Comparison of ENCODE assay signal across 8 cellular contexts in the genomic region with DNA sequence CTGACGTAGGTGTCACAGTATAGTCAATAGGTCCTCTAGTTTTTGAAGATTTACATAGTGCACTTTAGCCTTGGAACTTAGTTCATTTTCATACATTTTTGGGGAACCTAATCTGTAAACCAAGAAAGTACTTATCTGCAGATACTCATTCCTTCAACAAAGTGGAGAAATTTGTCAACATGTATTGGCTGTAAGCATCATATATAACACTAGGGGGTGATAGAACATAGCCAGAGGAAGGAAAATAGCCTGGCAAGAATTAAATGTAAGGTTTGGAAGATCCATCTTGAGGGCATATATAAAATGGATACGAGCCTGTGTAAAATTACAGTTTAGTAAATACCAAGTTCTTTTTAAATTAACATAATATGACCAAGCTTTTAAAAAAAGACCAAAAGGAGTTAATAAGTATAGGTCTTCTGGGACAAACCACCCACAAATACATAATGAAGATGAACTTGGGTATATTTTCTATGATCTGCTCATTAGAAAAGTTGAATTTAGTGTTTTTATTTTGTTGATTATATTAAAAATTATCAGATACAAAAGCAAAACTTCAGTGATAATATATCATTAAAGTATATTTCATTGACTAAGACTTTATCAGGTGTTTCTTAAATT. TPM values are rescaled to one million over a fixed set of nuclear protein-coding genes. Genes with fewer than 3 reads are reported as not detected.
DNase-seq lines count a peak whose midpoint lies in the region; ATAC-seq, FAIRE-seq and TF ChIP-seq lines count a peak whose summit lies in the region.

No MANE protein-coding gene starts in this region.

- CTCF ChIA-PET in K562 (lab: Yijun Ruan, JAX; ENCODE audit: low intra/inter-chr PET ratio), result interaction anchor here (0.6 to 4.5 kb wide), 4 partner anchors 143 to 993 kb away, joined by 3 to 21 read pairs (median 7); no protein-coding TSS in a partner anchor

- no peak overlapping the region for H3K4me2 ChIP-seq in K562 (ENCODE audit: insufficient read depth, low read length)

- H3K4me1 ChIP-seq in K562 (replicated peaks in 1 of 2; ENCODE audit: control insufficient read depth in 2 of 2, insufficient read depth in 2 of 2, low read length in 2 of 2), result no peaks in the 10 kb centered on the region; a peak in 1 of 5 replicates

- ATAC-seq in GM18909 (IDR thresholded peaks at IDR 0.05; ENCODE audit: poor library complexity, unreplicated experiment) (peak; percentile 43), K562 (peak; percentile 79), left lobe of liver (peak; percentile 63), GM19452 (IDR thresholded peaks at IDR 0.05; ENCODE audit: unreplicated experiment) (no peak)

- BruUV-seq in K562 (replicated peaks; lab: Mats Ljungman, UMichigan), result no TSS peak

- no peaks in the 10 kb centered on the region for H3K9me1 ChIP-seq in K562 (ENCODE audit: control insufficient read depth, insufficient read depth, low read length)

- H3K36me3 ChIP-seq in K562 (ENCODE audit: control insufficient read depth, insufficient read depth, low read length), result no peaks in the 10 kb centered on the region

- no peaks in the 10 kb centered on the region; the same call in 1 of the 2 replicates for H4K20me1 ChIP-seq in K562 (replicated peaks; ENCODE audit: control insufficient read depth, insufficient read depth, low read length)

- TF ChIP-seq POLR2A in K562 (conservative IDR thresholded peaks at IDR 0.05), result no peak

- no peak overlapping the region for H3K27ac ChIP-seq in K562 (ENCODE audit: extremely low read depth, low read depth, low read length)

- POLR2A ChIA-PET in K562 (lab: Yijun Ruan, JAX), result interaction anchor here (0.7 to 3.0 kb wide), 2 partner anchors 10 to 82 kb away, joined by 4 to 11 read pairs; no protein-coding TSS in a partner anchor

- FAIRE-seq in K562 (lab: Jason Lieb, UNC), result peak; percentile 65

- TF ChIP-seq RAD21 in K562 (CRISPR knock-in tag; conservative IDR thresholded peaks at IDR 0.05 in 1 of 2, IDR thresholded peaks at IDR 0.05 in 1 of 2), result peak; percentile 91 to 92

- H3K27me3 ChIP-seq in K562 (ENCODE audit: control insufficient read depth in 2 of 2, insufficient read depth in 2 of 2, low read length in 2 of 2), result no peaks in the 10 kb centered on the region

- H3K9me3 ChIP-seq in K562 (replicated peaks; ENCODE audit: control insufficient read depth, insufficient read depth, low read depth, low read length), result no peaks in the 10 kb centered on the region

- no peak overlapping the region for H3K4me3 ChIP-seq in K562

- 28% methylated on average over 2 of the region's 2 CpGs for WGBS in K562 (ENCODE audit: insufficient coverage, low coverage, missing lambda C conversion rate)

- intact Hi-C loops in K562 (cut with micrococcal nuclease), result loop anchor here (5.0 kb wide), 1 partner anchor 295 kb away; no protein-coding TSS in a partner anchor

- H3K9ac ChIP-seq in K562 (ENCODE audit: insufficient read depth in 1 of 2, low read depth in 2 of 2, low read length in 2 of 2), result no peak overlapping the region

- no peak for TF ChIP-seq EP300 in K562 (IDR thresholded peaks at IDR 0.05; ENCODE audit: low read length)

- DNase-seq in ACHN (peak; percentile 60), NCI-H345 (lab: John Stamatoyannopoulos, UW) (peak; percentile 47), K562 (ENCODE audit: extremely low read depth in 1 of 4, low spot score in 3 of 4) (peak in 3 of 4 experiments; percentile 38 to 49 (median 46)), left lobe of liver (ENCODE audit: low spot score) (no peak), T-helper 1 cell (no peak)
- DNase-seq in activated T-cell treated with anti-CD3 and anti-CD28 coated beads, Interleukin-2, amount 50 U/mL, for 48 hours, result no peak

- peak in 2 of 3 experiments; percentile 54 to 71; a peak in 4 of 6 replicates for TF ChIP-seq CTCF in K562 (IDR thresholded peaks at IDR 0.05 in 2 of 3, conservative IDR thresholded peaks at IDR 0.05 in 1 of 3; ENCODE audit: insufficient read depth in 2 of 3, low read depth in 1 of 3, low read length in 3 of 3)

- in situ Hi-C loops in ACHN (cut with HindIII; ENCODE audit: low pct_ligation_motif_present, low pct_unique_long_range_greater_than_20kb, low sequenced_read_pairs) (no loop called here), K562 (cut with MboI) (loop anchor here (5.0 kb wide), 1 partner anchor 150 kb away; no protein-coding TSS in a partner anchor)

- H2AFZ ChIP-seq in K562 (ENCODE audit: low read depth, low read length), result no peak overlapping the region

- no peaks in the 10 kb centered on the region for H3K79me2 ChIP-seq in K562 (ENCODE audit: control insufficient read depth, insufficient read depth, low read length)

TF ChIP-seq in K562, 482 proteins besides CTCF, POLR2A, EP300 and RAD21:
- TF ChIP-seq CREM (IDR thresholded peaks at IDR 0.05; ENCODE audit: low read depth) (0 out of 2 replicates have a peak, but pooled peaks have one; percentile 20), ZKSCAN1 (IDR thresholded peaks at IDR 0.05; ENCODE audit: low read depth, low read length) (no peak), FOXK2 (conservative IDR thresholded peaks at IDR 0.05 in 1 of 2, IDR thresholded peaks at IDR 0.05 in 1 of 2; ENCODE audit: low read depth in 2 of 2) (peak; percentile 57 to 58; a peak in 3 of 4 replicates), ATF1 (CRISPR knock-in tag; IDR thresholded peaks at IDR 0.05) (no peak), ATF1 (tag; IDR thresholded peaks at IDR 0.05) (no peak), ZNF764 (CRISPR knock-in tag; IDR thresholded peaks at IDR 0.05; ENCODE audit: low read depth) (peak; percentile 72; the same call in 1 of the 2 replicates), FOXA3 (CRISPR knock-in tag; conservative IDR thresholded peaks at IDR 0.05 in 1 of 2, IDR thresholded peaks at IDR 0.05 in 1 of 2) (0 out of 4 replicates have a peak, but pooled peaks of 1 of the 2 experiments have one; percentile 30)
- TF ChIP-seq, protein P1, sequence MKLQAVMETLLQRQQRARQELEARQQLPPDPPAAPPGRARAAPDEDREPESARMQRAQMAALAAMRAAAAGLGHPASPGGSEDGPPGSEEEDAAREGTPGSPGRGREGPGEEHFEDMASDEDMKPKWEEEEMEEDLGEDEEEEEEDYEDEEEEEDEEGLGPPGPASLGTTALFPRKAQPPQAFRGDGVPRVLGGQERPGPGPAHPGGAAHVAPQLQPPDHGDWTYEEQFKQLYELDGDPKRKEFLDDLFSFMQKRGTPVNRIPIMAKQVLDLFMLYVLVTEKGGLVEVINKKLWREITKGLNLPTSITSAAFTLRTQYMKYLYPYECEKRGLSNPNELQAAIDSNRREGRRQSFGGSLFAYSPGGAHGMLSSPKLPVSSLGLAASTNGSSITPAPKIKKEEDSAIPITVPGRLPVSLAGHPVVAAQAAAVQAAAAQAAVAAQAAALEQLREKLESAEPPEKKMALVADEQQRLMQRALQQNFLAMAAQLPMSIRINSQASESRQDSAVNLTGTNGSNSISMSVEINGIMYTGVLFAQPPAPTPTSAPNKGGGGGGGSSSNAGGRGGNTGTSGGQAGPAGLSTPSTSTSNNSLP (IDR thresholded peaks at IDR 0.05; ENCODE audit: borderline replicate concordance, low read depth, low read length), result 0 out of 2 replicates have a peak, but pooled peaks have one; percentile 49
- TF ChIP-seq, protein P2, sequence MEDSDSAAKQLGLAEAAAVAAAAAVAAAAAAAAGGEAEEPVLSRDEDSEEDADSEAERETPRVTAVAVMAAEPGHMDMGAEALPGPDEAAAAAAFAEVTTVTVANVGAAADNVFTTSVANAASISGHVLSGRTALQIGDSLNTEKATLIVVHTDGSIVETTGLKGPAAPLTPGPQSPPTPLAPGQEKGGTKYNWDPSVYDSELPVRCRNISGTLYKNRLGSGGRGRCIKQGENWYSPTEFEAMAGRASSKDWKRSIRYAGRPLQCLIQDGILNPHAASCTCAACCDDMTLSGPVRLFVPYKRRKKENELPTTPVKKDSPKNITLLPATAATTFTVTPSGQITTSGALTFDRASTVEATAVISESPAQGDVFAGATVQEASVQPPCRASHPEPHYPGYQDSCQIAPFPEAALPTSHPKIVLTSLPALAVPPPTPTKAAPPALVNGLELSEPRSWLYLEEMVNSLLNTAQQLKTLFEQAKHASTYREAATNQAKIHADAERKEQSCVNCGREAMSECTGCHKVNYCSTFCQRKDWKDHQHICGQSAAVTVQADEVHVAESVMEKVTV (CRISPR knock-in tag; IDR thresholded peaks at IDR 0.05), result peak; percentile 88
TF ChIP-seq in K562: peak in this region for 6.

RNA-seq across cellular contexts. Expression of a gene that starts 18.2 kb away (rescaled TPM):
- total RNA-seq in K562 (2011; cell fraction: chromatin; rRNA removed; ENCODE audit: low replicate concordance), result 189 and 251 TPM in 2 replicates
- total RNA-seq in K562 (2011; cell fraction: nucleolus; rRNA removed), result 470 and 540 TPM in 2 replicates
- total RNA-seq in K562 (2011; cell fraction: nucleoplasm; rRNA removed), result 645 and 1,259 TPM in 2 replicates
- total RNA-seq in K562 (2014; rRNA removed), result 1,954 and 2,610 TPM in 2 replicates
- 2,970 and 2,991 TPM in 2 replicates for total RNA-seq in K562 (2014; rRNA removed; fragmentation: Illumina TruSeq; extraction: Trizol)
- total RNA-seq in K562 (2015; rRNA removed; fragmentation: Illumina TruSeq; extraction: Trizol), result 3,128 and 3,349 TPM in 2 replicates
- total RNA-seq in K562 (2021), result 2,073 and 2,273 TPM in 2 replicates
- polyA plus RNA-seq in K562 (2011; rRNA removed), result 2,373 and 2,467 TPM in 2 replicates
- polyA plus RNA-seq in K562 (2011; cell fraction: cytosol; rRNA removed), result 982 and 1,470 TPM in 2 replicates
- 1,025 and 1,886 TPM in 2 replicates for polyA plus RNA-seq in K562 (2011; cell fraction: nucleus; rRNA removed)
- polyA plus RNA-seq in K562 (2012), result 3,284 and 4,946 TPM in 2 replicates
- polyA plus RNA-seq in K562 (2014; fragmentation: Illumina TruSeq; extraction: Trizol), result 2,856 and 3,318 TPM in 2 replicates
- 1,000 to 10,000 TPM; 2,078 to 2,436 TPM for polyA plus RNA-seq in K562 (2014; fragmentation: Nextera tagmentation; extraction: Ambion mirVana)
- polyA plus RNA-seq in K562 (2014; rRNA removed), result 1,938 and 2,430 TPM in 2 replicates
- polyA minus RNA-seq in K562 (2011; rRNA and poly(A)+ RNA removed), result 655 and 700 TPM in 2 replicates
- 685 and 976 TPM in 2 replicates for polyA minus RNA-seq in K562 (2011; cell fraction: cytosol; rRNA and poly(A)+ RNA removed)
- 201 and 409 TPM in 2 replicates for polyA minus RNA-seq in K562 (2011; cell fraction: nucleus; rRNA and poly(A)+ RNA removed)
- total RNA-seq in left lobe of liver, result 825 TPM

Comparison
In these comparisons a context has a peak if more than half of its experiments do, and no peak if none do; other contexts are left out.
1. DNase-seq: peak in ACHN (single experiment), NCI-H345 (single experiment) and K562 (3 of 4); none in left lobe of liver (single experiment), activated T-cell treated with anti-CD3 and anti-CD28 coated beads, Interleukin-2, amount 50 U/mL, for 48 hours (0 of 2) and T-helper 1 cell (0 of 5).